Comparison of ENCODE assay signal across 1 cellular context in the genomic region with DNA sequence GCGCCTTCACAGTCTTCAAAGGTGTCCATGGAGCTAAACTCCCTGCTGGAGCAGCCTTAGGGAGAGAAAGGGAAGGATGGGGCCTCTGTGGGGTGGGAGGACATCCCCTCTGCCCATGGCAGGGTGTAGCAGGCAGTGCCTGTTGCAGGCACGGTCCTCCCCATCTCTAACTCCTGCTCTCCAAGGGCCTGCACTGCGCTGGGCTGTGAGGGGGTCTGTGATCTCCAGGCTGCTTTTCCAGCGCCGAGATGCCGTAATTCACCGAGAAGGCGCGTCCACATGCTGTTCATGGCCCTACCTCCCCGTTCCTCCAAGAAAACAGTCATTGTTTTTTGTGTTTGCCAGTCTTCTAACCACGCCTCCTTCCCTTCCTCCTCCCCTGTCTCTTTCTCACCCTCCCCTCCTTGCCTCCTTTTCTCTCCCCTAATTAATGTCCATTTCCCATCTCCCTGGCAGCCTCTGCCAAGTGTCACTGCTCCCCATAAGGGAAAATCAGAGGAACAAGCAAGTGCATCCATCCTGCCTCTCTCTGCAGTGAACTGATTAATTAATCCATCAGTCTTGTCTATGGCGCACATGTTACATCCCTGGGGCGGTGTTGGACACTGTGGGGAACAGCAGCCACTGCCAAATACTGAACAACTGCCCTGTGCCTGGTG.
TF ChIP-seq lines count a peak whose summit lies in the region.

No MANE protein-coding gene starts in this region.

TF ChIP-seq in K562, 482 proteins besides CTCF, POLR2A, EP300 and RAD21:
- TF ChIP-seq ZNF263 (CRISPR knock-in tag; IDR thresholded peaks at IDR 0.05; ENCODE audit: borderline replicate concordance) (peak; percentile 72), POLR2G (IDR thresholded peaks at IDR 0.05; ENCODE audit: low read depth, low read length) (no peak)
- TF ChIP-seq, protein P1, sequence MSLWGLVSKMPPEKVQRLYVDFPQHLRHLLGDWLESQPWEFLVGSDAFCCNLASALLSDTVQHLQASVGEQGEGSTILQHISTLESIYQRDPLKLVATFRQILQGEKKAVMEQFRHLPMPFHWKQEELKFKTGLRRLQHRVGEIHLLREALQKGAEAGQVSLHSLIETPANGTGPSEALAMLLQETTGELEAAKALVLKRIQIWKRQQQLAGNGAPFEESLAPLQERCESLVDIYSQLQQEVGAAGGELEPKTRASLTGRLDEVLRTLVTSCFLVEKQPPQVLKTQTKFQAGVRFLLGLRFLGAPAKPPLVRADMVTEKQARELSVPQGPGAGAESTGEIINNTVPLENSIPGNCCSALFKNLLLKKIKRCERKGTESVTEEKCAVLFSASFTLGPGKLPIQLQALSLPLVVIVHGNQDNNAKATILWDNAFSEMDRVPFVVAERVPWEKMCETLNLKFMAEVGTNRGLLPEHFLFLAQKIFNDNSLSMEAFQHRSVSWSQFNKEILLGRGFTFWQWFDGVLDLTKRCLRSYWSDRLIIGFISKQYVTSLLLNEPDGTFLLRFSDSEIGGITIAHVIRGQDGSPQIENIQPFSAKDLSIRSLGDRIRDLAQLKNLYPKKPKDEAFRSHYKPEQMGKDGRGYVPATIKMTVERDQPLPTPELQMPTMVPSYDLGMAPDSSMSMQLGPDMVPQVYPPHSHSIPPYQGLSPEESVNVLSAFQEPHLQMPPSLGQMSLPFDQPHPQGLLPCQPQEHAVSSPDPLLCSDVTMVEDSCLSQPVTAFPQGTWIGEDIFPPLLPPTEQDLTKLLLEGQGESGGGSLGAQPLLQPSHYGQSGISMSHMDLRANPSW (CRISPR knock-in tag; IDR thresholded peaks at IDR 0.05): no peak
- TF ChIP-seq, protein P2, sequence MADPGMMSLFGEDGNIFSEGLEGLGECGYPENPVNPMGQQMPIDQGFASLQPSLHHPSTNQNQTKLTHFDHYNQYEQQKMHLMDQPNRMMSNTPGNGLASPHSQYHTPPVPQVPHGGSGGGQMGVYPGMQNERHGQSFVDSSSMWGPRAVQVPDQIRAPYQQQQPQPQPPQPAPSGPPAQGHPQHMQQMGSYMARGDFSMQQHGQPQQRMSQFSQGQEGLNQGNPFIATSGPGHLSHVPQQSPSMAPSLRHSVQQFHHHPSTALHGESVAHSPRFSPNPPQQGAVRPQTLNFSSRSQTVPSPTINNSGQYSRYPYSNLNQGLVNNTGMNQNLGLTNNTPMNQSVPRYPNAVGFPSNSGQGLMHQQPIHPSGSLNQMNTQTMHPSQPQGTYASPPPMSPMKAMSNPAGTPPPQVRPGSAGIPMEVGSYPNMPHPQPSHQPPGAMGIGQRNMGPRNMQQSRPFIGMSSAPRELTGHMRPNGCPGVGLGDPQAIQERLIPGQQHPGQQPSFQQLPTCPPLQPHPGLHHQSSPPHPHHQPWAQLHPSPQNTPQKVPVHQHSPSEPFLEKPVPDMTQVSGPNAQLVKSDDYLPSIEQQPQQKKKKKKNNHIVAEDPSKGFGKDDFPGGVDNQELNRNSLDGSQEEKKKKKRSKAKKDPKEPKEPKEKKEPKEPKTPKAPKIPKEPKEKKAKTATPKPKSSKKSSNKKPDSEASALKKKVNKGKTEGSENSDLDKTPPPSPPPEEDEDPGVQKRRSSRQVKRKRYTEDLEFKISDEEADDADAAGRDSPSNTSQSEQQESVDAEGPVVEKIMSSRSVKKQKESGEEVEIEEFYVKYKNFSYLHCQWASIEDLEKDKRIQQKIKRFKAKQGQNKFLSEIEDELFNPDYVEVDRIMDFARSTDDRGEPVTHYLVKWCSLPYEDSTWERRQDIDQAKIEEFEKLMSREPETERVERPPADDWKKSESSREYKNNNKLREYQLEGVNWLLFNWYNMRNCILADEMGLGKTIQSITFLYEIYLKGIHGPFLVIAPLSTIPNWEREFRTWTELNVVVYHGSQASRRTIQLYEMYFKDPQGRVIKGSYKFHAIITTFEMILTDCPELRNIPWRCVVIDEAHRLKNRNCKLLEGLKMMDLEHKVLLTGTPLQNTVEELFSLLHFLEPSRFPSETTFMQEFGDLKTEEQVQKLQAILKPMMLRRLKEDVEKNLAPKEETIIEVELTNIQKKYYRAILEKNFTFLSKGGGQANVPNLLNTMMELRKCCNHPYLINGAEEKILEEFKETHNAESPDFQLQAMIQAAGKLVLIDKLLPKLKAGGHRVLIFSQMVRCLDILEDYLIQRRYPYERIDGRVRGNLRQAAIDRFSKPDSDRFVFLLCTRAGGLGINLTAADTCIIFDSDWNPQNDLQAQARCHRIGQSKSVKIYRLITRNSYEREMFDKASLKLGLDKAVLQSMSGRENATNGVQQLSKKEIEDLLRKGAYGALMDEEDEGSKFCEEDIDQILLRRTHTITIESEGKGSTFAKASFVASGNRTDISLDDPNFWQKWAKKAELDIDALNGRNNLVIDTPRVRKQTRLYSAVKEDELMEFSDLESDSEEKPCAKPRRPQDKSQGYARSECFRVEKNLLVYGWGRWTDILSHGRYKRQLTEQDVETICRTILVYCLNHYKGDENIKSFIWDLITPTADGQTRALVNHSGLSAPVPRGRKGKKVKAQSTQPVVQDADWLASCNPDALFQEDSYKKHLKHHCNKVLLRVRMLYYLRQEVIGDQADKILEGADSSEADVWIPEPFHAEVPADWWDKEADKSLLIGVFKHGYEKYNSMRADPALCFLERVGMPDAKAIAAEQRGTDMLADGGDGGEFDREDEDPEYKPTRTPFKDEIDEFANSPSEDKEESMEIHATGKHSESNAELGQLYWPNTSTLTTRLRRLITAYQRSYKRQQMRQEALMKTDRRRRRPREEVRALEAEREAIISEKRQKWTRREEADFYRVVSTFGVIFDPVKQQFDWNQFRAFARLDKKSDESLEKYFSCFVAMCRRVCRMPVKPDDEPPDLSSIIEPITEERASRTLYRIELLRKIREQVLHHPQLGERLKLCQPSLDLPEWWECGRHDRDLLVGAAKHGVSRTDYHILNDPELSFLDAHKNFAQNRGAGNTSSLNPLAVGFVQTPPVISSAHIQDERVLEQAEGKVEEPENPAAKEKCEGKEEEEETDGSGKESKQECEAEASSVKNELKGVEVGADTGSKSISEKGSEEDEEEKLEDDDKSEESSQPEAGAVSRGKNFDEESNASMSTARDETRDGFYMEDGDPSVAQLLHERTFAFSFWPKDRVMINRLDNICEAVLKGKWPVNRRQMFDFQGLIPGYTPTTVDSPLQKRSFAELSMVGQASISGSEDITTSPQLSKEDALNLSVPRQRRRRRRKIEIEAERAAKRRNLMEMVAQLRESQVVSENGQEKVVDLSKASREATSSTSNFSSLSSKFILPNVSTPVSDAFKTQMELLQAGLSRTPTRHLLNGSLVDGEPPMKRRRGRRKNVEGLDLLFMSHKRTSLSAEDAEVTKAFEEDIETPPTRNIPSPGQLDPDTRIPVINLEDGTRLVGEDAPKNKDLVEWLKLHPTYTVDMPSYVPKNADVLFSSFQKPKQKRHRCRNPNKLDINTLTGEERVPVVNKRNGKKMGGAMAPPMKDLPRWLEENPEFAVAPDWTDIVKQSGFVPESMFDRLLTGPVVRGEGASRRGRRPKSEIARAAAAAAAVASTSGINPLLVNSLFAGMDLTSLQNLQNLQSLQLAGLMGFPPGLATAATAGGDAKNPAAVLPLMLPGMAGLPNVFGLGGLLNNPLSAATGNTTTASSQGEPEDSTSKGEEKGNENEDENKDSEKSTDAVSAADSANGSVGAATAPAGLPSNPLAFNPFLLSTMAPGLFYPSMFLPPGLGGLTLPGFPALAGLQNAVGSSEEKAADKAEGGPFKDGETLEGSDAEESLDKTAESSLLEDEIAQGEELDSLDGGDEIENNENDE (IDR thresholded peaks at IDR 0.05; ENCODE audit: low read depth, low read length): peak; percentile 94
